8 cellular contexts compared by ENCODE assay signal in the genomic region with DNA sequence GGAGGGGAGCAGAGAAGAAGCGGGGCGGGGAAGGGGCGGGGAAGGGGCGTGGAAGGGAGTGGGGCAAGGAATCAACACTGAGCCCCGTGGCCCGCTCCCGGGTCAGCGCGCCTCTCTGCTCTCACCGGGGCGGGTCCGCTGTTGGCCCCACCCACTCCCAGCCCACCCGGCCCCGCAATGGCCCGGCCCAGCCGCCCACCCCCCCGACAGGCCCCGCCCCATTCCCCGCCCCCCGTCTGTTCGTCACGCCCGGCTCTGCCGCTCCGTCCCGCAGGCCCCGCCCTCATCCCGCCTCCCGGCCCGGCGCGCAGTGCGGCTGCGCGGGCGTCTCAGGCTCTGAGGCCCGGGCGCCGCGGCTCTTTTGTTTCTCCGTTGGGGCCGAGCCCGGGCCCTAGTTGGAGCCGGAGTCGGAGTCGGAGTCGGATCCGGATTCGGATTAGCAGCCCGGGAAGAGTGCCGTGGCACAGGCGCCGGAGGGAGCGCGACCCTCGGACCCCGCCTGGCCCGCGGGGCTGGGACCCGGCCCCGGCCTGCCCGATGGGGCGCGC. TPM values are rescaled to one million over a fixed set of nuclear protein-coding genes. Genes with fewer than 3 reads are reported as not detected.
DNase-seq lines count a peak whose midpoint lies in the region; ATAC-seq and TF ChIP-seq lines count a peak whose summit lies in the region.

Gene ULK1, plus strand, starts transcription at position 310 of the 548 bp plus-strand sequence. CDS start 380 bp downstream, outside the sequence.

- H3K36me3 ChIP-seq in testis (ENCODE audit: low read depth, missing control alignments): no peaks in the 10 kb centered on the region

- no peaks in the 10 kb centered on the region for H3K36me3 Mint-ChIP-seq in activated naive CD4-positive, alpha-beta T cell treated with anti-CD3 and anti-CD28 coated beads, Interleukin-2, amount 50 U/mL, for 24 hours
- H3K36me3 Mint-ChIP-seq in osteocyte (ENCODE audit: unreplicated experiment): no peaks in the 10 kb centered on the region

- H3K27me3 Mint-ChIP-seq in activated naive CD4-positive, alpha-beta T cell treated with anti-CD3 and anti-CD28 coated beads, Interleukin-2, amount 50 U/mL, for 24 hours: no peaks in the 10 kb centered on the region
- H3K27me3 Mint-ChIP-seq in osteocyte (ENCODE audit: unreplicated experiment): peaks cover 3% of the 10 kb centered on the region

- no peaks in the 10 kb centered on the region for H3K9me3 Mint-ChIP-seq in activated naive CD4-positive, alpha-beta T cell treated with anti-CD3 and anti-CD28 coated beads, Interleukin-2, amount 50 U/mL, for 24 hours
- H3K9me3 Mint-ChIP-seq in osteocyte (ENCODE audit: unreplicated experiment): no peaks in the 10 kb centered on the region

- peaks cover 15% of the 10 kb centered on the region for H3K4me1 Mint-ChIP-seq in activated naive CD4-positive, alpha-beta T cell treated with anti-CD3 and anti-CD28 coated beads, Interleukin-2, amount 50 U/mL, for 24 hours
- H3K4me1 Mint-ChIP-seq in osteocyte (ENCODE audit: unreplicated experiment): peaks cover 17% of the 10 kb centered on the region

- H3K4me1 ChIP-seq in testis: peaks cover 18% of the 10 kb centered on the region

- H3K27ac Mint-ChIP-seq in activated naive CD4-positive, alpha-beta T cell treated with anti-CD3 and anti-CD28 coated beads, Interleukin-2, amount 50 U/mL, for 24 hours: peak within 1 kb of the TSS; percentile 65
- peak within 1 kb of the TSS; percentile 79 for H3K27ac Mint-ChIP-seq in osteocyte (ENCODE audit: unreplicated experiment)

- peak; percentile 92 for DNase-seq in NCI-H1092 treated with DMSO at 0.1 percent for 48 hours (lab: John Stamatoyannopoulos, UW)
- DNase-seq in SKM-1 (lab: John Stamatoyannopoulos, UW; ENCODE audit: unreplicated experiment): peak; percentile 26
- peak; percentile 89 for DNase-seq in glomerular visceral epithelial cell (ENCODE audit: extremely low spot score)
- peak; percentile 98 for DNase-seq in osteocyte (ENCODE audit: extremely low spot score, unreplicated experiment)
- DNase-seq in testis: peak; percentile 95

- peak within 1 kb of the TSS; percentile 98 to 99 for H3K27ac ChIP-seq in testis

- TF ChIP-seq CTCF in osteocyte (IDR thresholded peaks at IDR 0.05) (no peak), testis (IDR thresholded peaks at IDR 0.05) (no peak)

- H3K9me3 ChIP-seq in testis: no peaks in the 10 kb centered on the region

- 0% methylated on average over 12 to 53 of the region's 64 CpGs for WGBS in testis, 2 donors

- intact Hi-C loops in testis (cut with DNase I; ENCODE audit: low total_unique reads): no loop called here

- peak; percentile 66 for TF ChIP-seq POLR2A in GM10847 (IDR thresholded peaks at IDR 0.05; ENCODE audit: extremely low read depth, insufficient read length)
- TF ChIP-seq POLR2A in testis (IDR thresholded peaks at IDR 0.05): peak; percentile 78

- peak within 1 kb of the TSS; percentile 63 to 69 for H3K4me3 ChIP-seq in testis

- peak; percentile 62 for ATAC-seq in HG02623 (IDR thresholded peaks at IDR 0.05; ENCODE audit: unreplicated experiment)

- H3K4me3 Mint-ChIP-seq in activated naive CD4-positive, alpha-beta T cell treated with anti-CD3 and anti-CD28 coated beads, Interleukin-2, amount 50 U/mL, for 24 hours: peak within 1 kb of the TSS; percentile 86
- H3K4me3 Mint-ChIP-seq in osteocyte (ENCODE audit: unreplicated experiment): peak within 1 kb of the TSS; percentile 81

- no peaks in the 10 kb centered on the region for H3K27me3 ChIP-seq in testis

RNA-seq across cellular contexts. Expression of gene ULK1, which starts in this region (rescaled TPM):
- total RNA-seq in osteocyte (69.6 and 74.7 TPM in 2 replicates), testis (10 to 100 TPM; 49.9 to 53.5 TPM)
- 29.2 TPM for polyA plus RNA-seq in testis (ENCODE audit: insufficient read depth, low read depth, low replicate concordance)

Comparison
In these comparisons a context has a peak if more than half of its experiments do, and no peak if none do; other contexts are left out.
1. Peak in every context shown above with its lines: DNase-seq, ATAC-seq, H3K4me3 ChIP-seq and H3K27ac ChIP-seq.
2. DNase-seq: peak in every context shown above with its lines; median percentile 98 in osteocyte; 95 in testis; 92 in NCI-H1092 treated with DMSO at 0.1 percent for 48 hours; 89 in glomerular visceral epithelial cell; 26 in SKM-1.